In genomic region chr16:83789642-83790401, GRCh38 we compare ENCODE assay signal across 15 cellular contexts. TPM values are rescaled to one million over a fixed set of nuclear protein-coding genes. Genes with fewer than 3 reads are reported as not detected.
DNase-seq lines count a peak whose midpoint lies in the region; ATAC-seq lines count a peak whose summit lies in the region.
"Had no signal": no experiment of that assay in that cellular context is flagged by ENCODE, and none has a peak within 500 bp of the region (broad histone marks: within the 10 kb centered on the region; RNA-seq: fewer than 3 reads in every experiment).

No MANE protein-coding gene starts in this region.

- ATAC-seq in GM18867 (IDR thresholded peaks at IDR 0.05; ENCODE audit: unreplicated experiment) (peak; percentile 78), HG03175 (IDR thresholded peaks at IDR 0.05; ENCODE audit: unreplicated experiment) (peak; percentile 45), T-helper 17 cell (no peak), GM21515 (IDR thresholded peaks at IDR 0.05; ENCODE audit: unreplicated experiment) (no peak), HG02798 (IDR thresholded peaks at IDR 0.05; ENCODE audit: poor library complexity, unreplicated experiment) (no peak), GM18861 (IDR thresholded peaks at IDR 0.05; ENCODE audit: unreplicated experiment) (no peak)
- ATAC-seq: CD8-positive, alpha-beta T cell; GM12878 had no signal

- H3K36me3 Mint-ChIP-seq in T-helper 17 cell (ENCODE audit: low read depth): peaks cover 5% of the 10 kb centered on the region
- H3K36me3 Mint-ChIP-seq: CD8-positive, alpha-beta T cell had no signal

- peak overlapping the region; percentile 51 for H3K27ac Mint-ChIP-seq in T-helper 17 cell
- H3K27ac Mint-ChIP-seq: B cell; CD8-positive, alpha-beta T cell had no signal

- H3K9me3 ChIP-seq in T-helper 17 cell (ENCODE audit: control insufficient read depth, low read length, poor library complexity, severe bottlenecking): no peaks in the 10 kb centered on the region
- H3K9me3 ChIP-seq: HAP-1 had no signal

- H3K4me1 Mint-ChIP-seq in T-helper 17 cell: peaks cover 2% of the 10 kb centered on the region
- H3K4me1 Mint-ChIP-seq: B cell had no signal

- DNase-seq in T-helper 17 cell: no peak
- DNase-seq: Calu3; CD8-positive, alpha-beta T cell; DMS53; DND-41; EL; GM23248 had no signal

- H3K4me3 Mint-ChIP-seq in T-helper 17 cell: no peak overlapping the region
- H3K4me3 Mint-ChIP-seq: B cell; CD8-positive, alpha-beta T cell had no signal

- H3K27me3 Mint-ChIP-seq in T-helper 17 cell: peaks cover 35% of the 10 kb centered on the region

RNA-seq across cellular contexts. Expression of gene HSBP1, which starts 18.0 kb away (rescaled TPM):
- total RNA-seq in T-helper 17 cell: 10 to 100 TPM; 23.1 to 23.8 TPM

Comparison
In these comparisons a context has a peak if more than half of its experiments do, and no peak if none do; other contexts are left out.
1. ATAC-seq: peak in GM18867 (single experiment) and HG03175 (single experiment); none in T-helper 17 cell (single experiment), GM21515 (single experiment), HG02798 (single experiment) and GM18861 (single experiment).